1 cellular context compared by ENCODE assay signal in the genomic region with DNA sequence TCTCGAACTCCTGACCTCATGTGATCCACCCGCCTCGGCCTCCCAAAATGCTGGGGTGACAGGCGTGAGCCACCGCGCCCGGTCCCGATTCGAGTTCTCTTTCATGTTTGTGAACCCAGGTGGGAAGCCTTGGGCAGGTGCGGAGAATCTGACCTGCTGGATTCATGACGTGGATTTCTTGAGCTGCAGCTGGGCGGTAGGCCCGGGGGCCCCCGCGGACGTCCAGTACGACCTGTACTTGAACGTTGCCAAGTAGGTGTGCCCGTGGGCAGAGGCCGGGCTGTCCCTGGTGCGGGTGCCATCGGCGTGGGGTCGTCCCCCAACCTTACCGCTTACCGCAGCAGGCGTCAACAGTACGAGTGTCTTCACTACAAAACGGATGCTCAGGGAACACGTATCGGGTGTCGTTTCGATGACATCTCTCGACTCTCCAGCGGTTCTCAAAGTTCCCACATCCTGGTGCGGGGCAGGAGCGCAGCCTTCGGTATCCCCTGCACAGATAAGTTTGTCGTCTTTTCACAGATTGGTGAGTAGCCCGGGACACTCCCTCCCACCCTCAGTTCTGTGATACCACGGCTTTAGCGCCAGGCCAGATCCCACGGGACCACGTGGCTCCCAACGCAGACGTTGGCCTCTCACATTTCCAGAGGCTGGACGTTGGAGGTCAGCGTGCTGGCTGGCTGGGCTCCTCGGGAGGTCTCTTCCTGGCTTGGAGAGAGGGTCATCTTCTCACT.
TF ChIP-seq lines count a peak whose summit lies in the region.

No MANE protein-coding gene starts in this region.

TF ChIP-seq in H1, 55 proteins besides CTCF, POLR2A, EP300 and RAD21 (continued from another document):
- TF ChIP-seq TCF12 (IDR thresholded peaks at IDR 0.05; ENCODE audit: low read depth, low read length) = no peak
- no peak for TF ChIP-seq TBP (IDR thresholded peaks at IDR 0.05; ENCODE audit: low read depth, low read length)
- no peak for TF ChIP-seq CBX5 (IDR thresholded peaks at IDR 0.05; ENCODE audit: low read depth, low read length)
- TF ChIP-seq ZNF274 (IDR thresholded peaks at IDR 0.05; ENCODE audit: borderline replicate concordance, extremely low read depth, low read length) = no peak
- no peak for TF ChIP-seq SIN3A (conservative IDR thresholded peaks at IDR 0.05 in 1 of 2, IDR thresholded peaks at IDR 0.05 in 1 of 2; ENCODE audit: low read depth in 1 of 2, low read length in 2 of 2)
- TF ChIP-seq EGR1 (IDR thresholded peaks at IDR 0.05; ENCODE audit: borderline replicate concordance, low read depth, low read length) = no peak
- no peak for TF ChIP-seq POU5F1 (IDR thresholded peaks at IDR 0.05; ENCODE audit: low read depth, low read length)
